Comparison of ENCODE assay signal across 8 cellular contexts in the genomic region with DNA sequence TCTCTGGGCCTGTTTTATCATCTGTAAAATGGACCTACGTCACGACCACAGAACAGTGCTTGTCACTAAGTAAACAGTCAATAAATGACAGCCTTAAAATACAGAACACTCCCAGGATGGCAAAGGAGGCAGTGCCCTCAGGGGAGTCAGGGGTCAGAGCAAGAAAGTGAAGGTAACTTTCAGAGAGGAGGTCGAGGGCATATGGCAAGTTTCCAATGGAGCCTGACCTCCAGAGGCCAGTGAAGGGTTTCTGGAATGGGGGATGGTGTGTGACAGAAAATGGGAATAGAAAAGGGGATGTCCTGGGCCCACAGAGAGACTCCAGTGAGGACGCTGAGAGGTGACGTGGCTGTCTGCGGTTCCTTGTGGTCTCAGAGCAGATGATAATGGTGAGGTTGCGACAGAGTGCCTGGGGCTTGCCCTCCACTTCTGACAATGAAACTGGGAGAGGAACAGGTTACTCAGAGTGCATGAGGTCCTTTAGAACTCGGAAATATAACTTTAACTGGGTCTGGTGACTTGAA.
DNase-seq lines count a peak whose midpoint lies in the region; ATAC-seq and FAIRE-seq lines count a peak whose summit lies in the region.

No MANE protein-coding gene starts in this region.

- FAIRE-seq in GM18507 (lab: Jason Lieb, UNC) = peak; percentile 98

- ATAC-seq in HG02852 (IDR thresholded peaks at IDR 0.05; ENCODE audit: unreplicated experiment) = peak; percentile 96

- DNase-seq in GM18507 (ENCODE audit: extremely low spot score, insufficient read length, low read depth) (peak; percentile 52), OCI-M1 (lab: John Stamatoyannopoulos, UW) (peak; percentile 85), NCI-H446 treated with DMSO at 0.1 percent for 48 hours (lab: John Stamatoyannopoulos, UW) (no peak), NCI-H1694 treated with DMSO at 0.1 percent for 48 hours (lab: John Stamatoyannopoulos, UW) (no peak), NCI-H69 (lab: John Stamatoyannopoulos, UW) (no peak)
- DNase-seq in activated T-helper 9 cell treated with anti-CD3 and anti-CD28 coated beads, Interleukin-2, amount 50 U/mL, for 16 hours (ENCODE audit: low read depth) = peak; percentile 52
- peak; percentile 40 for DNase-seq in stimulated activated CD4-positive, alpha-beta T cell treated with anti-CD3 and anti-CD28 coated beads, Interleukin-12 subunit alpha, Interleukin-12 subunit beta, amount 100 ng/mL, for 4 hours

Comparison
In these comparisons a context has a peak if more than half of its experiments do, and no peak if none do; other contexts are left out.
1. DNase-seq: peak in GM18507 (single experiment), OCI-M1 (single experiment), activated T-helper 9 cell treated with anti-CD3 and anti-CD28 coated beads, Interleukin-2, amount 50 U/mL, for 16 hours (single experiment) and stimulated activated CD4-positive, alpha-beta T cell treated with anti-CD3 and anti-CD28 coated beads, Interleukin-12 subunit alpha, Interleukin-12 subunit beta, amount 100 ng/mL, for 4 hours (single experiment); none in NCI-H446 treated with DMSO at 0.1 percent for 48 hours (single experiment), NCI-H1694 treated with DMSO at 0.1 percent for 48 hours (single experiment) and NCI-H69 (single experiment).